Comparison of ENCODE assay signal across 15 cellular contexts in the genomic region with DNA sequence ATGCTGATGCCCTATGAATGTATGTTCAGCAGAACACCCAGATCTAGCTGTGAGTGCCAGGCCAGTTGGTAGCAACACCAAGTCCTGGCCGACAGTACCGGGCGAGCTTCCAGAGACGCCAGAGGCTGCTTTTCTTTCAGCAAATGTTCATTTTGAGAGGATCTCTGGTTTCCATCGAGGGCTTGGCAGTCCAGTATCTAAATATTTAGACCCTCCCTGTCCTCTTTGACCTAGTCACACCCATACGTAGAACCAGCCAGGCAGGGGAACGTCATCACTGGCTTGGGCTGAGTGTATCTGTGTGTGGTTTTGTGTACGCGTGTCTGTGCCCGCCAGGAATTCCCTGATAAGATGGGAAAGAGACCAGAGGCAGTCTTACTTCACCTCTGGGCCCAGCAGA. TPM values are rescaled to one million over a fixed set of nuclear protein-coding genes. Genes with fewer than 3 reads are reported as not detected.
DNase-seq lines count a peak whose midpoint lies in the region; ATAC-seq and TF ChIP-seq lines count a peak whose summit lies in the region.
"Had no signal": no experiment of that assay in that cellular context is flagged by ENCODE, and none has a peak within 500 bp of the region (broad histone marks: within the 10 kb centered on the region; RNA-seq: fewer than 3 reads in every experiment).

No MANE protein-coding gene starts in this region.

- no peaks in the 10 kb centered on the region for H3K27me3 Mint-ChIP-seq in CD4-positive, alpha-beta T cell

- no peaks in the 10 kb centered on the region for H3K4me1 Mint-ChIP-seq in CD4-positive, alpha-beta T cell (ENCODE audit: low read depth)

- 46% methylated on average over 10 of the region's 10 CpGs; no CpG with 5 or more reads in 1 of the 2 donors for WGBS in body of pancreas, 2 donors
- WGBS in heart left ventricle, 4 donors: 26 to 63% (median 45%) methylated on average over 6 to 10 of the region's 10 CpGs
- 47% methylated on average over 6 of the region's 10 CpGs for WGBS in prostate gland

- peak; percentile 83 for ATAC-seq in body of pancreas
- ATAC-seq in heart left ventricle: peak; percentile 81 to 90 (median 87)
- no peak for ATAC-seq in HG03571 (IDR thresholded peaks at IDR 0.05; ENCODE audit: unreplicated experiment)
- ATAC-seq in CD4-positive, alpha-beta T cell (ENCODE audit: poor library complexity): no peak
- ATAC-seq in GM18502 (IDR thresholded peaks at IDR 0.05; ENCODE audit: poor library complexity, unreplicated experiment): no peak
- ATAC-seq: A549 had no signal

- DNase-seq in AG08396 (ENCODE audit: low spot score) (peak; percentile 38), body of pancreas (peak; percentile 66 to 81 (median 77)), heart left ventricle (peak; percentile 59 to 80 (median 64)), prostate gland (ENCODE audit: low spot score) (peak; percentile 57)
- DNase-seq in activated T-cell treated with anti-CD3 and anti-CD28 coated beads, Interleukin-2, amount 50 U/mL, for 48 hours: no peak
- DNase-seq in CD4-positive, alpha-beta T cell: no peak
- DNase-seq: activated CD4-positive, alpha-beta T cell treated with anti-CD3 and anti-CD28 coated beads, Interleukin-2, amount 50 U/mL, for 4 hours; DMS79; NCI-H1105 treated with DMSO at 0.1 percent for 48 hours; NK-92 treated with Interleukin-12 subunit alpha and Interleukin-12 subunit beta, amount 100 ng/mL, for 24 hours; T-helper 1 cell had no signal

- H3K27ac ChIP-seq in body of pancreas (peak overlapping the region; percentile 19 to 69 (median 64)), heart left ventricle (peak overlapping the region; percentile 47 to 86 (median 73)), prostate gland (peak overlapping the region; percentile 39 to 50)
- no peak overlapping the region for H3K27ac ChIP-seq in CD4-positive, alpha-beta T cell (ENCODE audit: low read depth, low read length)
- H3K27ac ChIP-seq: A549 had no signal

- H3K4me3 ChIP-seq in body of pancreas (no peak overlapping the region), heart left ventricle (no peak overlapping the region), prostate gland (no peak overlapping the region)
- H3K4me3 ChIP-seq: A549, adrenal gland had no signal

- H3K27me3 ChIP-seq in body of pancreas (no peaks in the 10 kb centered on the region), heart left ventricle (peaks cover 0 to 9% (median 0%) of the 10 kb centered on the region in 9 donors), prostate gland (replicated peaks; ENCODE audit: insufficient read depth) (no peaks in the 10 kb centered on the region)
- H3K27me3 ChIP-seq in CD4-positive, alpha-beta T cell (ENCODE audit: control insufficient read depth, insufficient read depth, low read length): no peaks in the 10 kb centered on the region
- H3K27me3 ChIP-seq: adrenal gland had no signal

- CTCF ChIA-PET in CD4-positive, alpha-beta T cell (lab: Charles Lee): no interaction called here

- H3K9me3 ChIP-seq in body of pancreas: no peaks in the 10 kb centered on the region
- no peaks in the 10 kb centered on the region for H3K9me3 ChIP-seq in heart left ventricle
- no peaks in the 10 kb centered on the region for H3K9me3 ChIP-seq in prostate gland
- no peaks in the 10 kb centered on the region for H3K9me3 ChIP-seq in CD4-positive, alpha-beta T cell (ENCODE audit: control insufficient read depth, low read length)
- H3K9me3 ChIP-seq: A549, adrenal gland had no signal

- no peaks in the 10 kb centered on the region for H3K9me3 Mint-ChIP-seq in CD4-positive, alpha-beta T cell

- no peak overlapping the region for H3K27ac Mint-ChIP-seq in CD4-positive, alpha-beta T cell

- intact Hi-C loops in body of pancreas (cut with DNase I): no loop called here
- intact Hi-C loops in heart left ventricle (cut with DNase I): loop anchor here in 4 of 10 donors (5.0 to 10.0 kb wide), 4 partner anchors 42 to 70 kb away; partner anchors contain the start of genes RAB33A (in 2 of the 4) and AIFM1 (in 1 of the 4)
- intact Hi-C loops in prostate gland (cut with DNase I): no loop called here
- intact Hi-C loops in CD4-positive, alpha-beta T cell (cut with DNase I, micrococcal nuclease): no loop called here

- H3K4me1 ChIP-seq in body of pancreas: peaks cover 20% of the 10 kb centered on the region
- peaks cover 0 to 32% (median 8%) of the 10 kb centered on the region in 12 donors for H3K4me1 ChIP-seq in heart left ventricle
- H3K4me1 ChIP-seq in prostate gland (replicated peaks): no peaks in the 10 kb centered on the region
- H3K4me1 ChIP-seq: adrenal gland had no signal

- no peaks in the 10 kb centered on the region for H3K36me3 ChIP-seq in body of pancreas (replicated peaks in 1 of 2; ENCODE audit: insufficient read depth in 1 of 2, low read depth in 2 of 2)
- peaks cover 0 to 30% (median 23%) of the 10 kb centered on the region in 9 donors for H3K36me3 ChIP-seq in heart left ventricle
- no peaks in the 10 kb centered on the region for H3K36me3 ChIP-seq in prostate gland

- peak in 1 of 3 donors; percentile 20 for TF ChIP-seq POLR2A in body of pancreas (IDR thresholded peaks at IDR 0.05)
- TF ChIP-seq POLR2A in heart left ventricle (IDR thresholded peaks at IDR 0.05): no peak
- no peak for TF ChIP-seq POLR2A in prostate gland (IDR thresholded peaks at IDR 0.05)

- POLR2A ChIA-PET in CD4-positive, alpha-beta T cell (lab: Charles Lee): no interaction called here

- no peak overlapping the region for H3K4me3 Mint-ChIP-seq in CD4-positive, alpha-beta T cell

- peaks cover 24% of the 10 kb centered on the region for H3K36me3 Mint-ChIP-seq in CD4-positive, alpha-beta T cell (ENCODE audit: low read depth)

- TF ChIP-seq CTCF in body of pancreas (IDR thresholded peaks at IDR 0.05) (no peak), heart left ventricle (IDR thresholded peaks at IDR 0.05) (no peak), prostate gland (IDR thresholded peaks at IDR 0.05) (no peak)
- no peak for TF ChIP-seq CTCF in CD4-positive, alpha-beta T cell (IDR thresholded peaks at IDR 0.05)

RNA-seq across cellular contexts. Expression of gene ELF4, which starts 14.8 kb away (rescaled TPM):
- total RNA-seq in body of pancreas: 1 to 10 TPM; 1.6 to 3.6 TPM
- total RNA-seq in heart left ventricle: 10 to 100 TPM in 1 of 9 donors, 1 to 10 TPM in 8; 1.8 to 13.7 (median 3.2) TPM
- polyA plus RNA-seq in heart left ventricle: 1 to 10 TPM; 1.3 to 5.3 TPM
- 1 to 10 TPM; 6.5 to 6.9 TPM for total RNA-seq in prostate gland
- total RNA-seq in CD4-positive, alpha-beta T cell: 10 to 100 TPM; 17.3 to 17.4 TPM

RNA-seq across cellular contexts. Expression of gene AIFM1, which starts 40.6 kb away (rescaled TPM):
- 10 to 100 TPM; 14.8 to 22.4 TPM for total RNA-seq in body of pancreas
- 100 to 1,000 TPM in 6 of 9 donors, 10 to 100 TPM in 3; 73.7 to 146 (median 109) TPM for total RNA-seq in heart left ventricle
- polyA plus RNA-seq in heart left ventricle: 100 to 1,000 TPM in 1 of 2 donors, 10 to 100 TPM in 1; 86.7 to 164 TPM
- total RNA-seq in prostate gland: 10 to 100 TPM; 21.8 to 32.2 TPM
- total RNA-seq in CD4-positive, alpha-beta T cell: 1 to 10 TPM; 6.1 to 6.4 TPM

RNA-seq across cellular contexts. Expression of gene RAB33A, which starts 46.7 kb away (rescaled TPM):
- total RNA-seq in body of pancreas (under 1 TPM in 1 of 2 donors, not detected in 1; 0.78 TPM), heart left ventricle (1 to 10 TPM in 5 of 9 donors, under 1 TPM in 4; 0.32 to 7.9 (median 1.5) TPM), prostate gland (under 1 TPM in 1 of 2 donors, not detected in 1; 0.62 TPM)
- 1 to 10 TPM in 1 of 2 donors, under 1 TPM in 1; 0.23 to 5.8 TPM for polyA plus RNA-seq in heart left ventricle
- total RNA-seq in CD4-positive, alpha-beta T cell: 10 to 100 TPM; 14.4 to 14.8 TPM

Comparison
In these comparisons a context has a peak if more than half of its experiments do, and no peak if none do; other contexts are left out.
1. DNase-seq: peak in AG08396 (single experiment), body of pancreas (4 of 4), heart left ventricle (5 of 5) and prostate gland (single experiment); none in activated T-cell treated with anti-CD3 and anti-CD28 coated beads, Interleukin-2, amount 50 U/mL, for 48 hours (0 of 2) and CD4-positive, alpha-beta T cell (0 of 10).
2. ATAC-seq: peak in body of pancreas (single experiment) and heart left ventricle (4 of 4); none in HG03571 (single experiment), CD4-positive, alpha-beta T cell (single experiment) and GM18502 (single experiment).